Comparison of ENCODE assay signal across 22 cellular contexts in the genomic region with DNA sequence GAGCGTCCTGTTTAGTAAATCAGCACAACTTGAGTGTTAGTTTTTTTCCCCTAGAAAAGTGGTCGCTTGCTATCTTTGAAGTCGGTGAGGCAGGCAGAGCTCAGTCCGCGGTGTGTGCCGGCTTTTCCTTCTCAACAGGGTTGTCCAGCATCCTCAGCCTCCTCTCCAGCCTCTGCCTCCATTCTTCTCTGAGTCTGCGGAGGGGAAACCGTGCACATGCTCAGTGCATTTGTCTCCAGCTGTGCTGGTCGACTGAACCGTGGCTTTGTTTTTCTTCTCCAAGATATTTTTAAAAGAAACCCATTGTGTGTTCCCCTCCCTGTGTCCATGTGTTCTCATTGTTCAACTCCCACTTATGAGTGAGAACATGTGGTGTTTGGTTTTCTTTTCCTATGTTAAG. TPM values are rescaled to one million over a fixed set of nuclear protein-coding genes. Genes with fewer than 3 reads are reported as not detected.
"Had no signal": no experiment of that assay in that cellular context is flagged by ENCODE, and none has a peak within 500 bp of the region (broad histone marks: within the 10 kb centered on the region; RNA-seq: fewer than 3 reads in every experiment).

No MANE protein-coding gene starts in this region.

- DNase-seq: activated B cell treated with CpG ODN at 0.5 μM for 24 hours; activated CD4-positive, alpha-beta T cell treated with anti-CD3 and anti-CD28 coated beads for 48 hours; activated CD8-positive, alpha-beta T cell treated with anti-CD3 and anti-CD28 coated beads for 36 hours; activated gamma-delta T cell; activated T-cell treated with anti-CD3 and anti-CD28 coated beads, Interleukin-2, amount 50 U/mL, for 4 hours; amniotic stem cell; cerebellar nuclear complex; endodermal cell; gastrocnemius medialis; left ventricle myocardium superior; mesenchymal stem cell; stimulated activated CD4-positive, alpha-beta T cell treated with anti-CD3 and anti-CD28 coated beads, Interleukin-1b, Interleukin-23, amount 100 ng/mL, for 48 hours; stomach; tibial artery had no signal

- H3K4me1 ChIP-seq: gastrocnemius medialis, tibial artery had no signal

- H3K4me3 Mint-ChIP-seq: activated B cell treated with CpG ODN at 0.5 μM for 24 hours; activated CD8-positive, alpha-beta T cell treated with anti-CD3 and anti-CD28 coated beads for 36 hours; activated naive CD8-positive, alpha-beta T cell; activated T-cell treated with anti-CD3 and anti-CD28 coated beads, Interleukin-2, amount 50 U/mL, for 4 hours; endodermal cell; nephron had no signal

- H3K27ac ChIP-seq: gastrocnemius medialis, hepatocyte, stomach, tibial artery had no signal

- H3K9me3 Mint-ChIP-seq: activated B cell treated with CpG ODN at 0.5 μM for 24 hours; activated CD8-positive, alpha-beta T cell treated with anti-CD3 and anti-CD28 coated beads for 36 hours; activated T-cell treated with anti-CD3 and anti-CD28 coated beads, Interleukin-2, amount 50 U/mL, for 4 hours; endodermal cell; nephron had no signal

- H3K27me3 ChIP-seq: gastrocnemius medialis, hepatocyte, stomach had no signal

- ATAC-seq: activated CD8-positive, alpha-beta T cell treated with anti-CD3 and anti-CD28 coated beads for 36 hours; activated T-cell treated with anti-CD3 and anti-CD28 coated beads, Interleukin-2, amount 50 U/mL, for 4 hours; gastrocnemius medialis; left ventricle myocardium superior had no signal

- H3K36me3 ChIP-seq: gastrocnemius medialis, stomach, tibial artery had no signal

- H3K27ac Mint-ChIP-seq: activated B cell treated with CpG ODN at 0.5 μM for 24 hours; activated CD8-positive, alpha-beta T cell treated with anti-CD3 and anti-CD28 coated beads for 36 hours; activated naive CD8-positive, alpha-beta T cell; endodermal cell; nephron had no signal

- H3K9me3 ChIP-seq: gastrocnemius medialis, stomach, tibial artery had no signal

- H3K4me1 Mint-ChIP-seq: activated B cell treated with CpG ODN at 0.5 μM for 24 hours had no signal

- H3K4me3 ChIP-seq: gastrocnemius medialis, hepatocyte, stomach, tibial artery had no signal

- H3K36me3 Mint-ChIP-seq: activated naive CD8-positive, alpha-beta T cell had no signal

RNA-seq across cellular contexts. Expression of gene FAM240B, which starts 25.3 kb away (rescaled TPM):
- total RNA-seq: activated B cell treated with CpG ODN at 0.5 μM for 24 hours; activated CD8-positive, alpha-beta T cell treated with anti-CD3 and anti-CD28 coated beads for 36 hours; activated T-cell treated with anti-CD3 and anti-CD28 coated beads, Interleukin-2, amount 50 U/mL, for 4 hours; dermis microvascular lymphatic vessel endothelial cell; endodermal cell; epithelial cell of proximal tubule; gastrocnemius medialis; hepatocyte; kidney epithelial cell; left ventricle myocardium superior; osteocyte; stomach; T-helper 2 cell treated with Interferon-gamma antibody and Interleukin-4, amounts not matched to agents 100 ng/mL and 5 ng/mL, for 36 hours had no signal
